Comparison of ENCODE assay signal across 8 cellular contexts in the genomic region with DNA sequence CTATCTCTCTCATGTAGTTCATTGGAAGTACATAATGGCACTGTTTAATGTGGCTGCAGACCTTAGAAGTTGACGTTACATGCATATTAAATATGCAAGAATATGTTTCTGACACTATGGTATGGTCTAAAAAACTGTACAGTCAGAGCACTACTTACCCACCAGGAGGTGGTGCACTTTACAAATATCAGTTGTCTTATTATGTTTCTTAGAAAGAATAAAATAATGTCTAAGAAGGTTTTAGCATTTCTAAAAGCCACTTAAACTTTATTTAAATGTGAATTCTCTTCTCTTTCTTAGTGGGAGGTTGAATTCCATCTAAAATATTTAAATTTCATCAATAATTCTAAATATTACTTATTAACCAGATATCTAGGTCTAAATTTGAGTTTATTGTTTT. TPM values are rescaled to one million over a fixed set of nuclear protein-coding genes. Genes with fewer than 3 reads are reported as not detected.
DNase-seq lines count a peak whose midpoint lies in the region; ATAC-seq and TF ChIP-seq lines count a peak whose summit lies in the region.

No MANE protein-coding gene starts in this region.

- H3K9me3 Mint-ChIP-seq in osteocyte (ENCODE audit: unreplicated experiment): no peaks in the 10 kb centered on the region
- H3K9me3 Mint-ChIP-seq in activated CD8-positive, alpha-beta memory T cell treated with anti-CD3 and anti-CD28 coated beads, Interleukin-2, amount 10 ng/mL, durations not matched to agents 7 days and 5 days (ENCODE audit: low read depth): no peaks in the 10 kb centered on the region

- peak overlapping the region; percentile 81 for H3K27ac Mint-ChIP-seq in osteocyte (ENCODE audit: unreplicated experiment)
- H3K27ac Mint-ChIP-seq in activated CD8-positive, alpha-beta memory T cell treated with anti-CD3 and anti-CD28 coated beads, Interleukin-2, amount 10 ng/mL, durations not matched to agents 7 days and 5 days: no peak overlapping the region

- no peak overlapping the region for H3K4me3 ChIP-seq in cardiac fibroblast (replicated peaks in 1 of 2; ENCODE audit: low read depth in 2 of 2, low read length in 2 of 2)

- CTCF ChIA-PET in activated CD8-positive, alpha-beta memory T cell treated with anti-CD3 and anti-CD28 coated beads, Interleukin-2, amount 10 ng/mL, durations not matched to agents 7 days and 5 days (lab: Charles Lee): no interaction called here

- DNase-seq in NCI-H1694 treated with DMSO at 0.1 percent for 48 hours (lab: John Stamatoyannopoulos, UW): peak; percentile 46
- no peak for DNase-seq in NCI-H1694 (lab: John Stamatoyannopoulos, UW)
- DNase-seq in M059J (ENCODE audit: low read depth): peak; percentile 32
- DNase-seq in cardiac fibroblast (ENCODE audit: low read depth in 2 of 2): peak; percentile 69 to 72
- DNase-seq in osteocyte (ENCODE audit: extremely low spot score, unreplicated experiment): no peak
- no peak for DNase-seq in iPS-NIHi11 (ENCODE audit: low spot score)
- no peak for DNase-seq in activated CD8-positive, alpha-beta memory T cell treated with anti-CD3 and anti-CD28 coated beads, Interleukin-2, amount 10 ng/mL, durations not matched to agents 7 days and 5 days
- no peak for DNase-seq in T1000 (lab: John Stamatoyannopoulos, UW)

- TF ChIP-seq CTCF in cardiac fibroblast (IDR thresholded peaks at IDR 0.05; ENCODE audit: low read depth, low read length): peak; percentile 60
- peak; percentile 67 for TF ChIP-seq CTCF in osteocyte (IDR thresholded peaks at IDR 0.05)

- no peak for ATAC-seq in activated CD8-positive, alpha-beta memory T cell treated with anti-CD3 and anti-CD28 coated beads, Interleukin-2, amount 10 ng/mL, durations not matched to agents 7 days and 5 days

- H3K4me3 Mint-ChIP-seq in osteocyte (ENCODE audit: unreplicated experiment): peak overlapping the region; percentile 26
- H3K4me3 Mint-ChIP-seq in activated CD8-positive, alpha-beta memory T cell treated with anti-CD3 and anti-CD28 coated beads, Interleukin-2, amount 10 ng/mL, durations not matched to agents 7 days and 5 days: no peak overlapping the region

- peaks cover 44% of the 10 kb centered on the region for H3K4me1 Mint-ChIP-seq in osteocyte (ENCODE audit: unreplicated experiment)
- peaks cover 14% of the 10 kb centered on the region for H3K4me1 Mint-ChIP-seq in activated CD8-positive, alpha-beta memory T cell treated with anti-CD3 and anti-CD28 coated beads, Interleukin-2, amount 10 ng/mL, durations not matched to agents 7 days and 5 days

- H3K27me3 Mint-ChIP-seq in osteocyte (ENCODE audit: unreplicated experiment): no peaks in the 10 kb centered on the region
- H3K27me3 Mint-ChIP-seq in activated CD8-positive, alpha-beta memory T cell treated with anti-CD3 and anti-CD28 coated beads, Interleukin-2, amount 10 ng/mL, durations not matched to agents 7 days and 5 days: peaks cover 54% of the 10 kb centered on the region

- H3K36me3 Mint-ChIP-seq in osteocyte (ENCODE audit: unreplicated experiment): peaks cover 8% of the 10 kb centered on the region
- no peaks in the 10 kb centered on the region for H3K36me3 Mint-ChIP-seq in activated CD8-positive, alpha-beta memory T cell treated with anti-CD3 and anti-CD28 coated beads, Interleukin-2, amount 10 ng/mL, durations not matched to agents 7 days and 5 days

RNA-seq across cellular contexts. Expression of a gene that starts 4.3 kb away (rescaled TPM):
- total RNA-seq in M059J (2014; rRNA removed; shearing (Covaris generic)): 0.12 and 0.34 TPM in 2 replicates
- 46.8 and 51.2 TPM in 2 replicates for total RNA-seq in osteocyte
- not detected for total RNA-seq in activated CD8-positive, alpha-beta memory T cell treated with anti-CD3 and anti-CD28 coated beads, Interleukin-2, amount 10 ng/mL, durations not matched to agents 7 days and 5 days

Comparison
In these comparisons a context has a peak if more than half of its experiments do, and no peak if none do; other contexts are left out.
1. DNase-seq: peak in NCI-H1694 treated with DMSO at 0.1 percent for 48 hours (single experiment), M059J (single experiment) and cardiac fibroblast (2 of 2); none in NCI-H1694 (single experiment), osteocyte (single experiment), iPS-NIHi11 (single experiment), activated CD8-positive, alpha-beta memory T cell treated with anti-CD3 and anti-CD28 coated beads, Interleukin-2, amount 10 ng/mL, durations not matched to agents 7 days and 5 days (single experiment) and T1000 (single experiment).
2. RNA of a gene that starts 4.3 kb away (total RNA-seq): 46.8 to 51.2 TPM in osteocyte; 0.12 to 0.34 TPM in M059J and not detected in activated CD8-positive, alpha-beta memory T cell treated with anti-CD3 and anti-CD28 coated beads, Interleukin-2, amount 10 ng/mL, durations not matched to agents 7 days and 5 days; every median in the first group is over 10 times any median in the second.